In genomic region chr11:121421149-121421906, GRCh38 we compare ENCODE assay signal across 1 cellular context.
A peak's percentile ranks its signal among the peaks of the same experiment; 100 is the strongest.
TF ChIP-seq lines count a peak whose summit lies in the region.

No MANE protein-coding gene starts in this region.

TF ChIP-seq in GM12878, 131 proteins besides CTCF, POLR2A, EP300 and RAD21:
- TF ChIP-seq GABPA (IDR thresholded peaks at IDR 0.05; ENCODE audit: low read depth) (no peak), SMAD1 (IDR thresholded peaks at IDR 0.05; ENCODE audit: low read depth, partially characterized antibody) (no peak), DPF2 (IDR thresholded peaks at IDR 0.05) (no peak), JUNB (IDR thresholded peaks at IDR 0.05) (0 out of 2 replicates have a peak, but pooled peaks have one; percentile 12), YBX1 (IDR thresholded peaks at IDR 0.05) (no peak)
